In genomic region chrX:1332433-1332832, GRCh38 we compare ENCODE assay signal across 2 cellular contexts. TPM values are rescaled to one million over a fixed set of nuclear protein-coding genes. Genes with fewer than 3 reads are reported as not detected.
"Had no signal": no experiment of that assay in that cellular context is flagged by ENCODE, and none has a peak within 500 bp of the region (broad histone marks: within the 10 kb centered on the region; RNA-seq: fewer than 3 reads in every experiment).

No MANE protein-coding gene starts in this region.

RNA-seq across cellular contexts. Expression of gene IL3RA, which starts 4.2 kb away (rescaled TPM):
- total RNA-seq: smooth muscle cell had no signal
- polyA plus RNA-seq: neural cell had no signal
